11 cellular contexts compared by ENCODE assay signal in genomic region chr14:101072531-101072930, GRCh38.
DNase-seq lines count a peak whose midpoint lies in the region; ATAC-seq and TF ChIP-seq lines count a peak whose summit lies in the region.
"Had no signal": no experiment of that assay in that cellular context is flagged by ENCODE, and none has a peak within 500 bp of the region (broad histone marks: within the 10 kb centered on the region; RNA-seq: fewer than 3 reads in every experiment).

No MANE protein-coding gene starts in this region.

- no peak overlapping the region for H3K27ac ChIP-seq in colonic mucosa
- no peak overlapping the region for H3K27ac ChIP-seq in neuronal stem cell (replicated peaks; ENCODE audit: low read length)
- H3K27ac ChIP-seq: epithelial cell of prostate had no signal

- H3K79me1 ChIP-seq in neuronal stem cell (ENCODE audit: low read depth, low read length) = no peaks in the 10 kb centered on the region

- H3K36me3 Mint-ChIP-seq in Calu3 (ENCODE audit: insufficient read depth, unreplicated experiment) = peaks cover 5% of the 10 kb centered on the region
- H3K36me3 Mint-ChIP-seq in stimulated activated naive B cell treated with anti-CD40 and anti-IgM and Interleukin-4, amounts not matched to agents 10 μg/mL and 1 μg/mL and 100 μg/mL, for 72 hours = peaks cover 0 to 1% of the 10 kb centered on the region in 2 donors
- H3K36me3 Mint-ChIP-seq: CD14-positive monocyte had no signal

- no peaks in the 10 kb centered on the region for H3K27me3 Mint-ChIP-seq in Calu3 (ENCODE audit: unreplicated experiment)
- peaks cover 75% of the 10 kb centered on the region in 2 donors for H3K27me3 Mint-ChIP-seq in stimulated activated naive B cell treated with anti-CD40 and anti-IgM and Interleukin-4, amounts not matched to agents 10 μg/mL and 1 μg/mL and 100 μg/mL, for 72 hours

- TF ChIP-seq CTCF in Calu3 (IDR thresholded peaks at IDR 0.05; ENCODE audit: unreplicated experiment) (no peak), NB4 (IDR thresholded peaks at IDR 0.05; ENCODE audit: low read depth, low read length) (no peak), colonic mucosa (IDR thresholded peaks at IDR 0.05) (no peak)

- H4K8ac ChIP-seq in neuronal stem cell (ENCODE audit: low read depth, low read length) = no peak overlapping the region

- TF ChIP-seq POLR2A in NB4 (IDR thresholded peaks at IDR 0.05; ENCODE audit: extremely low read depth, insufficient read length) = no peak

- H3K4me1 ChIP-seq in colonic mucosa = no peaks in the 10 kb centered on the region
- peaks cover 9 to 25% of the 10 kb centered on the region in 2 donors for H3K4me1 ChIP-seq in neuronal stem cell (ENCODE audit: control insufficient read depth in 2 of 2, insufficient read depth in 1 of 2, low read depth in 1 of 2, low read length in 2 of 2)

- peak overlapping the region; percentile 71 for H3K18ac ChIP-seq in neuronal stem cell (ENCODE audit: low read length)

- no peak overlapping the region for H3K4me3 Mint-ChIP-seq in Calu3 (ENCODE audit: low read depth, unreplicated experiment)
- no peak overlapping the region for H3K4me3 Mint-ChIP-seq in stimulated activated naive B cell treated with anti-CD40 and anti-IgM and Interleukin-4, amounts not matched to agents 10 μg/mL and 1 μg/mL and 100 μg/mL, for 72 hours
- H3K4me3 Mint-ChIP-seq: CD14-positive monocyte had no signal

- H2BK12ac ChIP-seq in neuronal stem cell (ENCODE audit: low read length) = no peak overlapping the region

- DNase-seq in Calu3 (no peak), NB4 (ENCODE audit: low read depth) (peak; percentile 57), colonic mucosa (peak; percentile 13), neuronal stem cell (ENCODE audit: low spot score) (no peak), NCI-H2196 treated with DMSO at 0.1 percent for 48 hours (lab: John Stamatoyannopoulos, UW; ENCODE audit: unreplicated experiment) (no peak), SKM-1 treated with dmso at 0.1 percent for 144 hours (lab: John Stamatoyannopoulos, UW; ENCODE audit: unreplicated experiment) (no peak)
- no peak for DNase-seq in stimulated activated naive B cell treated with anti-CD40 and anti-IgM and Interleukin-4, amounts not matched to agents 10 μg/mL and 1 μg/mL and 100 μg/mL, for 72 hours
- no peak for DNase-seq in stimulated activated naive CD8-positive, alpha-beta T cell treated with anti-CD3 and anti-CD28 coated beads, Interleukin-15, Interleukin-2, amounts not matched to agents 100 U/mL and 50 U/mL, for 24 hours
- DNase-seq: stimulated activated naive CD4-positive, alpha-beta T cell had no signal

- BruUV-seq in Calu3 (replicated peaks; lab: Mats Ljungman, UMichigan) = TSS peak; percentile 90

- H3K27me3 ChIP-seq in colonic mucosa = peaks cover 7% of the 10 kb centered on the region
- H3K27me3 ChIP-seq in neuronal stem cell (ENCODE audit: control insufficient read depth in 3 of 3, insufficient read depth in 3 of 3, low read depth in 1 of 3, low read length in 3 of 3) = peaks cover 0 to 21% (median 15%) of the 10 kb centered on the region in 3 experiments

- no peaks in the 10 kb centered on the region for H3K36me3 ChIP-seq in colonic mucosa
- no peaks in the 10 kb centered on the region for H3K36me3 ChIP-seq in neuronal stem cell (replicated peaks in 1 of 2; ENCODE audit: control insufficient read depth in 2 of 2, insufficient read depth in 2 of 2, low read length in 2 of 2)

- intact Hi-C loops in Calu3 (cut with micrococcal nuclease; ENCODE audit: unreplicated experiment) = loop anchor here (2.0 kb wide), 1 partner anchor 84 kb away; no protein-coding TSS in a partner anchor
- intact Hi-C loops in colonic mucosa (cut with DNase I) = no loop called here

- no peak overlapping the region for H4K91ac ChIP-seq in neuronal stem cell (ENCODE audit: low read depth, low read length, poor library complexity)

- WGBS in neuronal stem cell (ENCODE audit: extremely low coverage in 2 of 2, insufficient read length in 2 of 2, insufficient replicate concordance in 1 of 2), 2 donors = no CpG with 5 or more reads among the region's 16 CpGs

- no peak overlapping the region for H3K27ac Mint-ChIP-seq in Calu3 (ENCODE audit: unreplicated experiment)
- no peak overlapping the region for H3K27ac Mint-ChIP-seq in stimulated activated naive B cell treated with anti-CD40 and anti-IgM and Interleukin-4, amounts not matched to agents 10 μg/mL and 1 μg/mL and 100 μg/mL, for 72 hours
- H3K27ac Mint-ChIP-seq: CD14-positive monocyte had no signal

- no peak overlapping the region for H3K4me2 ChIP-seq in neuronal stem cell (ENCODE audit: insufficient read depth, low read length, poor library complexity, severe bottlenecking)

- H2AK5ac ChIP-seq in neuronal stem cell (ENCODE audit: low read depth, low read length) = peak overlapping the region; percentile 90

- no peak overlapping the region for H2BK120ac ChIP-seq in neuronal stem cell (ENCODE audit: low read depth, low read length)

- H3K4me3 ChIP-seq in NB4 (ENCODE audit: low read depth, low read length) = no peak overlapping the region
- no peak overlapping the region for H3K4me3 ChIP-seq in colonic mucosa
- no peak overlapping the region for H3K4me3 ChIP-seq in neuronal stem cell (ENCODE audit: low read length in 2 of 2)

- H3K9me3 Mint-ChIP-seq in Calu3 (ENCODE audit: low read depth, unreplicated experiment) = no peaks in the 10 kb centered on the region
- H3K9me3 Mint-ChIP-seq in stimulated activated naive B cell treated with anti-CD40 and anti-IgM and Interleukin-4, amounts not matched to agents 10 μg/mL and 1 μg/mL and 100 μg/mL, for 72 hours = no peaks in the 10 kb centered on the region

- H3K14ac ChIP-seq in neuronal stem cell (ENCODE audit: low read length) = no peak overlapping the region

- H3K4me1 Mint-ChIP-seq in Calu3 (ENCODE audit: low read depth, unreplicated experiment) = peaks cover 9% of the 10 kb centered on the region
- peaks cover 32 to 50% of the 10 kb centered on the region in 2 donors for H3K4me1 Mint-ChIP-seq in stimulated activated naive B cell treated with anti-CD40 and anti-IgM and Interleukin-4, amounts not matched to agents 10 μg/mL and 1 μg/mL and 100 μg/mL, for 72 hours

- CTCF ChIA-PET in Calu3 (lab: Charles Lee) = no interaction called here

- no peak for ATAC-seq in stimulated activated naive B cell treated with anti-CD40 and anti-IgM and Interleukin-4, amounts not matched to agents 10 μg/mL and 1 μg/mL and 100 μg/mL, for 72 hours (replicated peaks)
- ATAC-seq in stimulated activated naive CD8-positive, alpha-beta T cell treated with anti-CD3 and anti-CD28 coated beads, Interleukin-15, Interleukin-2, amounts not matched to agents 100 U/mL and 50 U/mL, for 24 hours = no peak

- H2BK15ac ChIP-seq in neuronal stem cell (ENCODE audit: low read length) = no peak overlapping the region

- no peak overlapping the region for H2BK5ac ChIP-seq in neuronal stem cell (ENCODE audit: low read length)

- H3K9ac ChIP-seq in colonic mucosa (ENCODE audit: low read depth in 2 of 2, low read length in 2 of 2) (no peak overlapping the region), neuronal stem cell (ENCODE audit: low read depth, low read length, poor library complexity) (no peak overlapping the region)

- H3K4ac ChIP-seq in neuronal stem cell (ENCODE audit: low read length) = no peak overlapping the region

- no peak overlapping the region for H3K23ac ChIP-seq in neuronal stem cell (ENCODE audit: low read depth, low read length, poor library complexity)

- H3K9me3 ChIP-seq in colonic mucosa (no peaks in the 10 kb centered on the region), neuronal stem cell (replicated peaks in 1 of 2; ENCODE audit: control insufficient read depth in 2 of 2, insufficient read depth in 1 of 2, low read depth in 1 of 2, low read length in 2 of 2) (no peaks in the 10 kb centered on the region)

- peak overlapping the region; percentile 19 for H2AFZ ChIP-seq in neuronal stem cell (ENCODE audit: low read length)

Comparison
In these comparisons a context has a peak if more than half of its experiments do, and no peak if none do; other contexts are left out.
1. DNase-seq: peak in NB4 (single experiment) and colonic mucosa (single experiment); none in Calu3 (single experiment), neuronal stem cell (single experiment), NCI-H2196 treated with DMSO at 0.1 percent for 48 hours (single experiment), stimulated activated naive B cell treated with anti-CD40 and anti-IgM and Interleukin-4, amounts not matched to agents 10 μg/mL and 1 μg/mL and 100 μg/mL, for 72 hours (single experiment), SKM-1 treated with dmso at 0.1 percent for 144 hours (single experiment) and stimulated activated naive CD8-positive, alpha-beta T cell treated with anti-CD3 and anti-CD28 coated beads, Interleukin-15, Interleukin-2, amounts not matched to agents 100 U/mL and 50 U/mL, for 24 hours (single experiment).